ENCODE assay signal across 9 cellular contexts in the genomic region with DNA sequence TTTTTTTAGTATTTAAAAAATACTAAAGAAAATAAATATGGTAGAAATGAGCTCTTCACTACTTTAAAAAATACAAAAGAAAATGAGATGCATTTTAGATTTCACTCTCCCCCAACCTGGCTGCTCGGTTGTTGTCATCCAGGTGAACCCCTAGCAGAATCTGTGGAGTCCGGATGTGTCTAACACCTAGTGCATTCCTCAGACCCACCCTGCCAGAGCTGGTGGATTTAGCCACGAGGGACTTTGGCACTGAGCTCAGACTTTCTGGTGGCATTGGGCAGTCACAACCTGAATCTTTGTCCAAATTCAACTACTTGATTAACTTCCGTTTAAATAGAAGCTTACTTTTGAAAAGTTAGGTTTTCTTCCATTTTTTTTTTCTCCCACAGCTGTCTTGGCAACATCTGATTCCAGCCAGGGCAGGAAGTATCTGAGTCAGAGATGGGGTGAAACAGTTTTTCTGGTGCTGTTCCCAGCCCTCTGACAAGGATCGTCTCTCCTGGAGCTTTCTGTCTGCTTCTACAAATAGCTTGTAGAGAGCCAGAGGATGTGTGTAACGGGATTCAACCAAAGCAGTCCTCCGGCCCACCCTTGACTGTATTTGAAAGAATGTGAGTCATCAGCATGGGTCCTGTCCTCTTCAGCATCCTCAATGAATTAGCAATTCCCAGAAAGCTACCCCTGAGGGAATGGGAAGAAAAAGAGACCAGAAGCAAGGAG.
DNase-seq lines count a peak whose midpoint lies in the region; ATAC-seq and TF ChIP-seq lines count a peak whose summit lies in the region.
"Had no signal": no experiment of that assay in that cellular context is flagged by ENCODE, and none has a peak within 500 bp of the region (broad histone marks: within the 10 kb centered on the region; RNA-seq: fewer than 3 reads in every experiment).

No MANE protein-coding gene starts in this region.

- DNase-seq in AG09309 (ENCODE audit: low read depth) = peak; percentile 17
- DNase-seq in RKO (ENCODE audit: low spot score) = peak; percentile 34
- peak; percentile 98 for DNase-seq in fibroblast of the aortic adventitia (ENCODE audit: low read depth)
- peak; percentile 24 for DNase-seq in non-pigmented ciliary epithelial cell (ENCODE audit: low read depth)
- no peak for DNase-seq in cerebellum (ENCODE audit: low spot score)
- no peak for DNase-seq in NCI-H69 (lab: John Stamatoyannopoulos, UW)
- no peak for DNase-seq in NCI-H146 treated with DMSO at 0.1 percent for 48 hours (lab: John Stamatoyannopoulos, UW; ENCODE audit: unreplicated experiment)
- DNase-seq: activated CD4-positive, alpha-beta T cell treated with anti-CD3 and anti-CD28 coated beads, Interleukin-2, amount 10 ng/mL, durations not matched to agents 24 days and 14 days had no signal

- no peak for TF ChIP-seq CTCF in AG09309 (IDR thresholded peaks at IDR 0.05; ENCODE audit: control insufficient read depth, insufficient read depth, low read depth, low read length, missing control alignments)
- no peak for TF ChIP-seq CTCF in fibroblast of the aortic adventitia (IDR thresholded peaks at IDR 0.05; ENCODE audit: insufficient read depth, low read length)

- ATAC-seq in HG03571 (IDR thresholded peaks at IDR 0.05; ENCODE audit: unreplicated experiment) = no peak

- no peak overlapping the region for H3K4me3 ChIP-seq in AG09309 (ENCODE audit: control insufficient read depth, low read depth, low read length)
- H3K4me3 ChIP-seq in fibroblast of the aortic adventitia (ENCODE audit: low read depth, low read length) = no peak overlapping the region

Comparison
In these comparisons a context has a peak if more than half of its experiments do, and no peak if none do; other contexts are left out.
1. DNase-seq: peak in AG09309 (single experiment), RKO (single experiment), fibroblast of the aortic adventitia (single experiment) and non-pigmented ciliary epithelial cell (single experiment); none in cerebellum (single experiment), NCI-H69 (single experiment) and NCI-H146 treated with DMSO at 0.1 percent for 48 hours (single experiment).